ENCODE assay signal across 16 cellular contexts in genomic region chr4:5125326-5125725, GRCh38.
"Had no signal": no experiment of that assay in that cellular context is flagged by ENCODE, and none has a peak within 500 bp of the region (broad histone marks: within the 10 kb centered on the region; RNA-seq: fewer than 3 reads in every experiment).

No MANE protein-coding gene starts in this region.

- ATAC-seq: activated T-cell treated with anti-CD3 and anti-CD28 coated beads, Interleukin-2, amount 50 U/mL, for 72 hours; esophagus mucosa; left cardiac atrium had no signal

- H3K27ac ChIP-seq: breast epithelium, dorsolateral prefrontal cortex, parathyroid adenoma, thoracic aorta had no signal

- H3K27me3 ChIP-seq: breast epithelium had no signal

- H3K79me2 ChIP-seq: parathyroid adenoma had no signal

- H3K4me3 ChIP-seq: breast epithelium, dorsolateral prefrontal cortex, lung, thoracic aorta had no signal

- H3K36me3 ChIP-seq: breast epithelium, thoracic aorta had no signal

- DNase-seq: activated CD4-positive, alpha-beta T cell treated with anti-CD3 and anti-CD28 coated beads for 1 hour; activated CD4-positive, alpha-beta T cell treated with anti-CD3 and anti-CD28 coated beads, Interleukin-2, amount 50 U/mL, for 48 hours; activated T-cell treated with anti-CD3 and anti-CD28 coated beads, Interleukin-2, amount 50 U/mL, for 72 hours; aorta; dorsolateral prefrontal cortex; immature natural killer cell; left cardiac atrium; midbrain; naive B cell; stimulated activated CD4-positive, alpha-beta T cell treated with anti-CD3 and anti-CD28 coated beads, Interleukin-15, amount 100 ng/mL, for 24 hours; stimulated activated CD4-positive, alpha-beta T cell treated with anti-CD3 and anti-CD28 coated beads, Interleukin-4, amount 100 ng/mL, for 24 hours had no signal

- H3K9ac ChIP-seq: parathyroid adenoma had no signal

- H3K4me1 ChIP-seq: breast epithelium, parathyroid adenoma had no signal

- H2AFZ ChIP-seq: parathyroid adenoma had no signal

- H3K9me3 ChIP-seq: breast epithelium, thoracic aorta had no signal
